4 cellular contexts compared by ENCODE assay signal in genomic region chr5:38633505-38633904, GRCh38.
TF ChIP-seq lines count a peak whose summit lies in the region.

No MANE protein-coding gene starts in this region.

TF ChIP-seq in HepG2, 621 proteins besides CTCF, POLR2A, EP300 and RAD21:
- TF ChIP-seq ZNF574 (CRISPR knock-in tag; IDR thresholded peaks at IDR 0.05) (no peak), ZNF598 (CRISPR knock-in tag; IDR thresholded peaks at IDR 0.05; ENCODE audit: borderline replicate concordance) (no peak), MAFK (conservative IDR thresholded peaks at IDR 0.05 in 1 of 2, IDR thresholded peaks at IDR 0.05 in 1 of 2; ENCODE audit: low read length in 2 of 2) (peak; percentile 4 to 65; a peak in 2 of 4 replicates)

TF ChIP-seq in A549, 52 proteins besides CTCF, POLR2A, EP300 and RAD21:
- TF ChIP-seq FOSL2 (IDR thresholded peaks at IDR 0.05) (no peak), FOSL2 (CRISPR knock-in tag; IDR thresholded peaks at IDR 0.05) (no peak), MAFK (IDR thresholded peaks at IDR 0.05; ENCODE audit: partially characterized antibody) (peak; percentile 46)

TF ChIP-seq in IMR-90, 13 proteins besides CTCF, POLR2A, EP300 and RAD21:
- TF ChIP-seq CEBPB (IDR thresholded peaks at IDR 0.05; ENCODE audit: low read depth, low read length) (no peak), MAZ (IDR thresholded peaks at IDR 0.05; ENCODE audit: borderline replicate concordance, low read depth, low read length) (no peak), MAFK (IDR thresholded peaks at IDR 0.05; ENCODE audit: low read depth, low read length) (0 out of 2 replicates have a peak, but pooled peaks have one; percentile 9), CHD1 (IDR thresholded peaks at IDR 0.05; ENCODE audit: low read depth, low read length) (no peak), ELK1 (IDR thresholded peaks at IDR 0.05; ENCODE audit: borderline replicate concordance, low read depth, low read length) (no peak), MXI1 (IDR thresholded peaks at IDR 0.05; ENCODE audit: borderline replicate concordance, low read depth, low read length) (no peak)

TF ChIP-seq in K562, 482 proteins besides CTCF, POLR2A, EP300 and RAD21:
- TF ChIP-seq NBN (IDR thresholded peaks at IDR 0.05; ENCODE audit: low read depth), result no peak
- TF ChIP-seq ZFX (CRISPR knock-in tag; IDR thresholded peaks at IDR 0.05), result no peak
- no peak for TF ChIP-seq NFIX (CRISPR knock-in tag; IDR thresholded peaks at IDR 0.05; ENCODE audit: low read depth)
- no peak for TF ChIP-seq SPI1 (IDR thresholded peaks at IDR 0.05; ENCODE audit: borderline replicate concordance, low read depth, low read length)
- no peak for TF ChIP-seq ZNF23 (CRISPR knock-in tag; IDR thresholded peaks at IDR 0.05)
- TF ChIP-seq MAFG (tag; conservative IDR thresholded peaks at IDR 0.05), result 0 out of 2 replicates have a peak, but pooled peaks have one; percentile 35
- TF ChIP-seq HOXB6 (CRISPR knock-in tag; IDR thresholded peaks at IDR 0.05; ENCODE audit: borderline replicate concordance), result no peak
- peak; percentile 51 for TF ChIP-seq ZNF316 (IDR thresholded peaks at IDR 0.05)
- TF ChIP-seq RBM15 (IDR thresholded peaks at IDR 0.05; ENCODE audit: insufficient read depth, low read length), result no peak
- TF ChIP-seq E2F1 (CRISPR knock-in tag; IDR thresholded peaks at IDR 0.05), result no peak
- TF ChIP-seq HMBOX1 (IDR thresholded peaks at IDR 0.05), result no peak
- peak; percentile 29; the same call in 1 of the 2 replicates for TF ChIP-seq C11orf30 (IDR thresholded peaks at IDR 0.05; ENCODE audit: low read depth)
- no peak for TF ChIP-seq NCOA4 (IDR thresholded peaks at IDR 0.05; ENCODE audit: partially characterized antibody)
TF ChIP-seq in K562: peak in this region for 3.
